Comparison of ENCODE assay signal across 17 cellular contexts in the genomic region with DNA sequence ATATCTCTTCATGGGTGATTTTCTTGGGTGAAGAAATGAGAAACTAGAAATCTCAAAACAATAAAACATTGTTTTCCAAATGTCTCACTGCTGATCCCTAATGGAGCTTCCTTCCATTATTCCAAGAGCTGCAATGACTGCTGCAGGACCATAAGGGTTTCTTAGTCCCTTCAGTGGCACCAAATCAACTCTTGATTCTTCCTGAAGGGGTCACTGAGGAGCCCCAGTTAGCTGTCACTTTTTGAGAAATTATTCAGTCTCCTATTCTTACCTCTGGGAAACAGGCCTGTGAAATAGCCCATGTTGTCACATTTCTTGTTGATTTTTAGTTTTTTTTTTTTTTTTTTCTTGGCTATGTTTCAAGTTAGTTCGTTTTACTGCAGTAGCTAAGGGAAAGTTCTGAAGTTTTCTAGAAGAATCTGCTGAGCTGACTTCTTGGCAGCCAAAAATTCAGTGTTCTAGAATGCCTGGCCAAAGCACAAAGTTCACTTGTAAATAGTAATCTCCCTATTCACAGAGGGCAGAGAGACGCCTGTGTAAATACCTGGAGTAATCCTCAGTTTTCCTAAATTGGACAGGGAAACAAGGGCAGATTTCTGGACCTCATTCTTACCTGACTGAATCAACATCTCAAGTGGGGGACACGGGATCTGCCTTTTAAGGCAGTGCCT.
DNase-seq lines count a peak whose midpoint lies in the region; ATAC-seq lines count a peak whose summit lies in the region.
"Had no signal": no experiment of that assay in that cellular context is flagged by ENCODE, and none has a peak within 500 bp of the region (broad histone marks: within the 10 kb centered on the region; RNA-seq: fewer than 3 reads in every experiment).

No MANE protein-coding gene starts in this region.

- no peaks in the 10 kb centered on the region for H3K4me1 Mint-ChIP-seq in T-cell
- H3K4me1 Mint-ChIP-seq: activated B cell treated with CpG ODN at 0.5 μM for 24 hours; naive thymus-derived CD4-positive, alpha-beta T cell had no signal

- no peaks in the 10 kb centered on the region for H3K27me3 ChIP-seq in iPS-15b (ENCODE audit: control insufficient read depth, insufficient read depth, low read length)
- H3K27me3 ChIP-seq: tibial artery had no signal

- ATAC-seq in sciatic nerve (peak; percentile 83), T-cell (replicated peaks in 1 of 4) (no peak)
- ATAC-seq: CD8-positive, alpha-beta T cell; left colon; naive thymus-derived CD4-positive, alpha-beta T cell had no signal

- H3K9me3 Mint-ChIP-seq in T-cell, result peaks cover 4 to 10% (median 10%) of the 10 kb centered on the region in 3 donors
- H3K9me3 Mint-ChIP-seq: activated B cell treated with CpG ODN at 0.5 μM for 24 hours had no signal

- intact Hi-C loops in sciatic nerve (cut with DNase I), result no loop called here

- no peak overlapping the region for H3K4me3 ChIP-seq in iPS-15b (ENCODE audit: low read depth, low read length)
- H3K4me3 ChIP-seq: PC-9, tibial artery had no signal

- no peak overlapping the region for H3K27ac Mint-ChIP-seq in T-cell
- H3K27ac Mint-ChIP-seq: activated B cell treated with CpG ODN at 0.5 μM for 24 hours; activated naive CD8-positive, alpha-beta T cell; CD8-positive, alpha-beta T cell; naive thymus-derived CD4-positive, alpha-beta T cell had no signal

- CTCF ChIA-PET in T-cell (lab: Charles Lee), result interaction anchor here in 1 of 2 donors (0.6 kb wide), 1 partner anchor 235 kb away, joined by 3 read pairs; no protein-coding TSS in a partner anchor

- DNase-seq in NCI-H146 (lab: John Stamatoyannopoulos, UW) (peak; percentile 56), NCI-H146 treated with DMSO at 0.1 percent for 48 hours (lab: John Stamatoyannopoulos, UW; ENCODE audit: unreplicated experiment) (no peak), OCI-M1 (lab: John Stamatoyannopoulos, UW) (peak; percentile 70), sciatic nerve (ENCODE audit: low spot score) (no peak), LoVo (ENCODE audit: low spot score) (no peak), T-cell (no peak)
- DNase-seq in activated CD4-positive, alpha-beta T cell treated with anti-CD3 and anti-CD28 coated beads for 48 hours, result no peak
- DNase-seq: activated B cell treated with CpG ODN at 0.5 μM for 24 hours; CD8-positive, alpha-beta T cell; glutamatergic neuron; left colon; naive thymus-derived CD4-positive, alpha-beta T cell; PC-9; stimulated activated CD4-positive, alpha-beta T cell treated with anti-CD3 and anti-CD28 coated beads, Interleukin-1b, Interleukin-23, amount 100 ng/mL, for 48 hours; tibial artery had no signal

- H3K36me3 ChIP-seq in iPS-15b (ENCODE audit: control insufficient read depth, insufficient read depth, low read length), result no peaks in the 10 kb centered on the region
- H3K36me3 ChIP-seq: tibial artery had no signal

- H3K9ac ChIP-seq in iPS-15b (ENCODE audit: low read depth, low read length), result peak overlapping the region; percentile 26

- peaks cover 10% of the 10 kb centered on the region for H3K4me1 ChIP-seq in iPS-15b (ENCODE audit: control insufficient read depth, insufficient read depth, low read length)
- H3K4me1 ChIP-seq: tibial artery had no signal

- H3K4me3 Mint-ChIP-seq in T-cell, result no peak overlapping the region
- H3K4me3 Mint-ChIP-seq: activated B cell treated with CpG ODN at 0.5 μM for 24 hours; activated naive CD8-positive, alpha-beta T cell; CD8-positive, alpha-beta T cell; naive thymus-derived CD4-positive, alpha-beta T cell had no signal

- H3K36me3 Mint-ChIP-seq in T-cell, result no peaks in the 10 kb centered on the region
- H3K36me3 Mint-ChIP-seq: activated naive CD8-positive, alpha-beta T cell; CD8-positive, alpha-beta T cell had no signal

- H3K27me3 Mint-ChIP-seq in T-cell, result peaks cover 0 to 1% of the 10 kb centered on the region in 2 donors
- H3K27me3 Mint-ChIP-seq: activated B cell treated with CpG ODN at 0.5 μM for 24 hours; activated naive CD8-positive, alpha-beta T cell; naive thymus-derived CD4-positive, alpha-beta T cell had no signal

- H3K9me3 ChIP-seq in iPS-15b (ENCODE audit: control insufficient read depth, insufficient read depth, low read length), result no peaks in the 10 kb centered on the region
- H3K9me3 ChIP-seq: tibial artery had no signal

- POLR2A ChIA-PET in T-cell (lab: Charles Lee), result no interaction called here

Comparison
In these comparisons a context has a peak if more than half of its experiments do, and no peak if none do; other contexts are left out.
1. DNase-seq: peak in NCI-H146 (single experiment) and OCI-M1 (single experiment); none in NCI-H146 treated with DMSO at 0.1 percent for 48 hours (single experiment), sciatic nerve (single experiment), activated CD4-positive, alpha-beta T cell treated with anti-CD3 and anti-CD28 coated beads for 48 hours (single experiment), LoVo (single experiment) and T-cell (0 of 34).